Comparison of ENCODE assay signal across 1 cellular context in genomic region chr12:116727261-116727660, GRCh38.
TF ChIP-seq lines count a peak whose summit lies in the region.

No MANE protein-coding gene starts in this region.

TF ChIP-seq in HepG2, 621 proteins besides CTCF, POLR2A, EP300 and RAD21 (continues in another document):
- TF ChIP-seq ZBED4 (CRISPR knock-in tag; IDR thresholded peaks at IDR 0.05; ENCODE audit: borderline replicate concordance) (no peak), NFKBIZ (CRISPR knock-in tag; IDR thresholded peaks at IDR 0.05) (no peak), CBX1 (IDR thresholded peaks at IDR 0.05; ENCODE audit: low read depth) (no peak), NFYC (CRISPR knock-in tag; IDR thresholded peaks at IDR 0.05) (no peak), PCBP1 (IDR thresholded peaks at IDR 0.05; ENCODE audit: borderline replicate concordance, low read depth, low read length) (no peak), CCDC6 (CRISPR knock-in tag; IDR thresholded peaks at IDR 0.05) (no peak), HCFC1 (IDR thresholded peaks at IDR 0.05; ENCODE audit: low read depth, low read length) (no peak), ZNF18 (CRISPR knock-in tag; IDR thresholded peaks at IDR 0.05; ENCODE audit: insufficient replicate concordance) (no peak), ZNF709 (CRISPR knock-in tag; IDR thresholded peaks at IDR 0.05) (no peak), ZBTB1 (CRISPR knock-in tag; IDR thresholded peaks at IDR 0.05; ENCODE audit: borderline replicate concordance) (no peak), ZBTB10 (CRISPR knock-in tag; IDR thresholded peaks at IDR 0.05; ENCODE audit: borderline replicate concordance) (no peak), ZXDC (CRISPR knock-in tag; IDR thresholded peaks at IDR 0.05) (no peak), BCL6 (CRISPR knock-in tag; IDR thresholded peaks at IDR 0.05) (0 out of 2 replicates have a peak, but pooled peaks have one; percentile 10), ZSCAN29 (CRISPR knock-in tag; conservative IDR thresholded peaks at IDR 0.05) (no peak), HNRNPLL (IDR thresholded peaks at IDR 0.05; ENCODE audit: low read depth, low read length, poor library complexity, severe bottlenecking) (no peak), ATF5 (CRISPR knock-in tag; IDR thresholded peaks at IDR 0.05; ENCODE audit: low read depth) (no peak), FOXP1 (IDR thresholded peaks at IDR 0.05) (no peak), FOXP1 (CRISPR knock-in tag; IDR thresholded peaks at IDR 0.05) (peak; percentile 24; the same call in 1 of the 2 replicates), GATAD1 (CRISPR knock-in tag; IDR thresholded peaks at IDR 0.05) (no peak), MAFG (CRISPR knock-in tag; IDR thresholded peaks at IDR 0.05) (no peak), JUND (CRISPR knock-in tag; IDR thresholded peaks at IDR 0.05) (no peak), ZNF484 (CRISPR knock-in tag; IDR thresholded peaks at IDR 0.05; ENCODE audit: borderline replicate concordance, low read depth) (no peak), ZNF703 (CRISPR knock-in tag; IDR thresholded peaks at IDR 0.05; ENCODE audit: borderline replicate concordance) (no peak), ZNF430 (CRISPR knock-in tag; IDR thresholded peaks at IDR 0.05) (no peak), ZFP82 (CRISPR knock-in tag; IDR thresholded peaks at IDR 0.05; ENCODE audit: borderline replicate concordance) (no peak), SNRNP70 (IDR thresholded peaks at IDR 0.05; ENCODE audit: low read depth, low read length) (no peak), CHD2 (IDR thresholded peaks at IDR 0.05; ENCODE audit: low read depth, low read length) (no peak), MLX (CRISPR knock-in tag; IDR thresholded peaks at IDR 0.05) (no peak), TCF7 (IDR thresholded peaks at IDR 0.05; ENCODE audit: low read depth) (no peak), JUN (CRISPR knock-in tag; IDR thresholded peaks at IDR 0.05) (no peak), CEBPZ (IDR thresholded peaks at IDR 0.05; ENCODE audit: low read length) (no peak), FOXA1 (IDR thresholded peaks at IDR 0.05) (no peak), FOXA1 (CRISPR knock-in tag; IDR thresholded peaks at IDR 0.05) (peak; percentile 51), MNT (IDR thresholded peaks at IDR 0.05) (no peak), TCF7L2 (IDR thresholded peaks at IDR 0.05; ENCODE audit: low read depth, low read length) (no peak), ZNF362 (CRISPR knock-in tag; IDR thresholded peaks at IDR 0.05; ENCODE audit: borderline replicate concordance) (no peak), ZNF414 (CRISPR knock-in tag; IDR thresholded peaks at IDR 0.05) (no peak), YEATS4 (CRISPR knock-in tag; IDR thresholded peaks at IDR 0.05; ENCODE audit: borderline replicate concordance) (no peak), RBM39 (IDR thresholded peaks at IDR 0.05; ENCODE audit: low read depth, low read length, poor library complexity, severe bottlenecking) (no peak), JDP2 (CRISPR knock-in tag; IDR thresholded peaks at IDR 0.05; ENCODE audit: borderline replicate concordance) (no peak), ZNF782 (CRISPR knock-in tag; IDR thresholded peaks at IDR 0.05; ENCODE audit: borderline replicate concordance) (no peak), ETV6 (CRISPR knock-in tag; conservative IDR thresholded peaks at IDR 0.05) (no peak), ZNF460 (CRISPR knock-in tag; IDR thresholded peaks at IDR 0.05; ENCODE audit: borderline replicate concordance) (no peak)
